Comparison of ENCODE assay signal across 23 cellular contexts in genomic region chr15:60265057-60265456, GRCh38.
"Had no signal": no experiment of that assay in that cellular context is flagged by ENCODE, and none has a peak within 500 bp of the region (broad histone marks: within the 10 kb centered on the region; RNA-seq: fewer than 3 reads in every experiment).

No MANE protein-coding gene starts in this region.

- DNase-seq: cortex of kidney; hypothalamus; left cardiac atrium; left lung; mesenchymal stem cell; midbrain; naive thymus-derived CD4-positive, alpha-beta T cell; psoas muscle; right cardiac atrium; sigmoid colon; stimulated activated CD4-positive, alpha-beta T cell treated with anti-CD3 and anti-CD28 coated beads, Interleukin-2, amount 100 ng/mL, for 24 hours; stimulated activated CD4-positive, alpha-beta T cell treated with anti-CD3 and anti-CD28 coated beads, Interleukin-4, amount 100 ng/mL, for 24 hours; stimulated activated naive CD8-positive, alpha-beta T cell treated with anti-CD3 and anti-CD28 coated beads, Interleukin-15, Interleukin-2, amounts not matched to agents 100 U/mL and 50 U/mL, for 24 hours; substantia nigra; testis; tibial artery; upper lobe of left lung had no signal

- H3K27ac Mint-ChIP-seq: naive thymus-derived CD4-positive, alpha-beta T cell; neural progenitor cell; stimulated activated memory B cell treated with anti-CD40 and anti-IgM and Interleukin-4, amounts not matched to agents 10 μg/mL and 1 μg/mL and 100 μg/mL, for 72 hours had no signal

- H3K27me3 Mint-ChIP-seq: stimulated activated memory B cell treated with anti-CD40 and anti-IgM and Interleukin-4, amounts not matched to agents 10 μg/mL and 1 μg/mL and 100 μg/mL, for 72 hours had no signal

- H3K4me1 Mint-ChIP-seq: naive thymus-derived CD4-positive, alpha-beta T cell; neural progenitor cell; stimulated activated memory B cell treated with anti-CD40 and anti-IgM and Interleukin-4, amounts not matched to agents 10 μg/mL and 1 μg/mL and 100 μg/mL, for 72 hours had no signal

- FAIRE-seq: frontal cortex, islet of Langerhans, urothelium cell line had no signal

- H3K4me3 Mint-ChIP-seq: naive thymus-derived CD4-positive, alpha-beta T cell; nephron; neural progenitor cell; stimulated activated memory B cell treated with anti-CD40 and anti-IgM and Interleukin-4, amounts not matched to agents 10 μg/mL and 1 μg/mL and 100 μg/mL, for 72 hours had no signal

- H3K4me2 ChIP-seq: neural progenitor cell had no signal

- H3K9ac ChIP-seq: neural progenitor cell had no signal

- H3K4me1 ChIP-seq: left lung, psoas muscle, sigmoid colon, testis, tibial artery, upper lobe of left lung had no signal

- H3K4me3 ChIP-seq: left lung, neural progenitor cell, psoas muscle, sigmoid colon, testis, tibial artery, upper lobe of left lung had no signal

- H3K27me3 ChIP-seq: neural progenitor cell, sigmoid colon, testis, upper lobe of left lung had no signal

- H3K36me3 Mint-ChIP-seq: naive thymus-derived CD4-positive, alpha-beta T cell; neural progenitor cell; stimulated activated memory B cell treated with anti-CD40 and anti-IgM and Interleukin-4, amounts not matched to agents 10 μg/mL and 1 μg/mL and 100 μg/mL, for 72 hours had no signal

- H3K27ac ChIP-seq: left lung, neural progenitor cell, psoas muscle, sigmoid colon, testis, tibial artery, upper lobe of left lung had no signal

- H3K36me3 ChIP-seq: left lung, neural progenitor cell, sigmoid colon, tibial artery, upper lobe of left lung had no signal

- H3K9me3 Mint-ChIP-seq: nephron; neural progenitor cell; stimulated activated memory B cell treated with anti-CD40 and anti-IgM and Interleukin-4, amounts not matched to agents 10 μg/mL and 1 μg/mL and 100 μg/mL, for 72 hours had no signal

- H2AFZ ChIP-seq: neural progenitor cell had no signal

- H3K9me3 ChIP-seq: left lung, psoas muscle, sigmoid colon, testis, tibial artery, upper lobe of left lung had no signal

- ATAC-seq: left cardiac atrium; left lung; naive thymus-derived CD4-positive, alpha-beta T cell; psoas muscle; right cardiac atrium; stimulated activated memory B cell treated with anti-CD40 and anti-IgM and Interleukin-4, amounts not matched to agents 10 μg/mL and 1 μg/mL and 100 μg/mL, for 72 hours; stimulated activated naive CD8-positive, alpha-beta T cell treated with anti-CD3 and anti-CD28 coated beads, Interleukin-15, Interleukin-2, amounts not matched to agents 100 U/mL and 50 U/mL, for 24 hours had no signal
